In the genomic region with DNA sequence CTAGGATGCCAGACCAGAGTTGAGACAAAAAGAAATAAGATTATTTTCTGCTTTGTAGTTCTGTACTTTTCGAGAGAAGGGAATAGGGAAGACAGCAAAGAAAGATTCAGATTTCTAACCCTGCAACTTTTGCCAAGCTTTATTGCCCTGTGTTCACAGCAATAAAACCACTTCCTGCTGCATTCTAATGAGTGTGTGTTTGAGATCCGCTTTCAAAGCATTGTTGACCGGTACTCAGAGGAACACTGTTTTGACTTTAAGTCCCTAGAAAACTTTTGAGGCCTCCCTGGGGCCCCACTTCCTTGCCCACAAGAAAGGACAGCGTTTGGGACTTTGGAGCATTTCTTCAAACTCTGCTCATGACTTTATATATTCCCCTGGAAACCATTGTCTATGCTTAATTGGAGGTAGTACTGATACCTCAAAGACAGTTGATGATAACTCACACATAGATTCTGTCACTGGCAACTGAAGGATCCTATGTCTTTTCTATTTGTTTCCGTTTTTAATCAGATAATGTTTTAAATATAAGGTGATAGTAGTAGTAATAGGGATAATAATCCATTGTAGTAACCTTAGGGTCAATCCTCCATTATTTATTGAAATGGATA, we compare ENCODE assay signal across 8 cellular contexts. TPM values are rescaled to one million over a fixed set of nuclear protein-coding genes. Genes with fewer than 3 reads are reported as not detected.
DNase-seq lines count a peak whose midpoint lies in the region; ATAC-seq and TF ChIP-seq lines count a peak whose summit lies in the region.

No MANE protein-coding gene starts in this region.

- H3K9ac ChIP-seq in SK-N-MC (ENCODE audit: insufficient read length) = no peak overlapping the region

- no peak for TF ChIP-seq CTCF in upper lobe of left lung (IDR thresholded peaks at IDR 0.05)

- DNase-seq in GDM1 (lab: John Stamatoyannopoulos, UW) (peak; percentile 4), H4 (ENCODE audit: low spot score) (peak; percentile 30), SK-N-MC (ENCODE audit: low read depth, low spot score) (no peak), left colon (peak in 1 of 2 donors; percentile 26), upper lobe of left lung (no peak), NCI-H524 treated with DMSO at 0.1 percent for 48 hours (lab: John Stamatoyannopoulos, UW) (no peak), kidney glomerular epithelial cell (lab: John Stamatoyannopoulos, UW) (no peak)

- TF ChIP-seq POLR2A in upper lobe of left lung (IDR thresholded peaks at IDR 0.05) = peak in 1 of 4 donors; percentile 46

- H3K4me3 ChIP-seq in SK-N-MC = peak overlapping the region; percentile 55
- peak overlapping the region in 2 of 4 donors; percentile 26 to 36 for H3K4me3 ChIP-seq in upper lobe of left lung

- no peaks in the 10 kb centered on the region for H3K27me3 ChIP-seq in upper lobe of left lung

- ATAC-seq in left colon (peak; percentile 94), upper lobe of left lung (ENCODE audit: low FRiP score in 2 of 2) (peak; percentile 78), HG03159 (IDR thresholded peaks at IDR 0.05; ENCODE audit: unreplicated experiment) (no peak)

- H3K9me3 ChIP-seq in SK-N-MC (ENCODE audit: low read depth, low read length) (no peaks in the 10 kb centered on the region), upper lobe of left lung (no peaks in the 10 kb centered on the region)

- H3K27ac ChIP-seq in SK-N-MC (no peak overlapping the region), upper lobe of left lung (peak overlapping the region; percentile 65 to 82 (median 75))

- TF ChIP-seq EP300 in upper lobe of left lung (IDR thresholded peaks at IDR 0.05) = no peak

- 1 to 15% methylated on average over 5 of the region's 5 CpGs for WGBS in upper lobe of left lung, 2 donors

- peaks cover 6 to 31% (median 12%) of the 10 kb centered on the region in 4 donors for H3K4me1 ChIP-seq in upper lobe of left lung

- H3K36me3 ChIP-seq in SK-N-MC (ENCODE audit: insufficient read depth, low read length) (no peaks in the 10 kb centered on the region), upper lobe of left lung (no peaks in the 10 kb centered on the region)

- intact Hi-C loops in left colon (cut with DNase I, micrococcal nuclease) = no loop called here

RNA-seq across cellular contexts. Expression of gene RNASE6, which starts 1.3 kb away (rescaled TPM):
- total RNA-seq in H4 (2014; rRNA removed; shearing (Covaris generic)) = not detected in 2 replicates
- 10 to 100 TPM in 1 of 2 donors, 1 to 10 TPM in 1; 3.2 to 11.8 TPM for total RNA-seq in left colon
- total RNA-seq in upper lobe of left lung = 10 to 100 TPM in 4 of 6 donors, 1 to 10 TPM in 2; 3.0 to 29.9 (median 15.2) TPM

RNA-seq across cellular contexts. Expression of gene EDDM3B, which starts 14.2 kb away (rescaled TPM):
- total RNA-seq in H4 (2014; rRNA removed; shearing (Covaris generic)) = not detected in 2 replicates
- total RNA-seq in left colon = not detected
- total RNA-seq in upper lobe of left lung = not detected

RNA-seq across cellular contexts. Expression of gene RNASE1, which starts 20.3 kb away (rescaled TPM):
- total RNA-seq in H4 (2014; rRNA removed; shearing (Covaris generic)) = 2.1 and 9.4 TPM in 2 replicates
- total RNA-seq in left colon = 100 to 1,000 TPM; 124 to 420 TPM
- total RNA-seq in upper lobe of left lung = 1,000 to 10,000 TPM in 2 of 6 donors, 100 to 1,000 TPM in 4; 229 to 1,558 (median 860) TPM

RNA-seq across cellular contexts. Expression of gene EDDM3A, which starts 36.7 kb away (rescaled TPM):
- not detected in 2 replicates for total RNA-seq in H4 (2014; rRNA removed; shearing (Covaris generic))
- total RNA-seq in left colon (not detected), upper lobe of left lung (not detected)

Comparison
In these comparisons a context has a peak if more than half of its experiments do, and no peak if none do; other contexts are left out.
1. DNase-seq: peak in GDM1 (single experiment) and H4 (single experiment); none in SK-N-MC (single experiment), upper lobe of left lung (0 of 2), NCI-H524 treated with DMSO at 0.1 percent for 48 hours (single experiment) and kidney glomerular epithelial cell (single experiment).
2. RNA of gene RNASE1, which starts 20.3 kb away (total RNA-seq): 229 to 1,558 TPM in upper lobe of left lung and 124 to 420 TPM in left colon; 2.1 to 9.4 TPM in H4; every median in the first group is over 10 times any median in the second.